Comparison of ENCODE assay signal across 11 cellular contexts in genomic region chr6:106194949-106195919, GRCh38.
DNase-seq lines count a peak whose midpoint lies in the region; ATAC-seq and TF ChIP-seq lines count a peak whose summit lies in the region.
"Had no signal": no experiment of that assay in that cellular context is flagged by ENCODE, and none has a peak within 500 bp of the region (broad histone marks: within the 10 kb centered on the region; RNA-seq: fewer than 3 reads in every experiment).

No MANE protein-coding gene starts in this region.

- peak overlapping the region; percentile 34 to 69 (median 52) for H3K4me3 Mint-ChIP-seq in T-cell

- POLR2A ChIA-PET in T-cell (lab: Charles Lee): interaction anchor here (0.7 kb wide), 2 partner anchors 139 to 737 kb away, joined by 3 to 9 read pairs; no protein-coding TSS in a partner anchor

- ATAC-seq in GM21619 (IDR thresholded peaks at IDR 0.05; ENCODE audit: unreplicated experiment) (peak; percentile 53), T-cell (replicated peaks in 1 of 4) (peak; percentile 67 to 84 (median 72)), HG03521 (IDR thresholded peaks at IDR 0.05; ENCODE audit: unreplicated experiment) (no peak)

- CTCF ChIA-PET in T-cell (lab: Charles Lee): interaction anchor here (0.6 to 3.3 kb wide), 13 partner anchors 12 to 1406 kb away, joined by 3 to 16 read pairs (median 4); no protein-coding TSS in a partner anchor

- H3K27ac Mint-ChIP-seq in T-cell: peak overlapping the region; percentile 89 to 93

- DNase-seq in AG20443 (ENCODE audit: low spot score): peak; percentile 11
- DNase-seq in T-cell: peak in 24 of 34 experiments; percentile 3 to 62 (median 22)
- DNase-seq in fibroblast of peridontal ligament (ENCODE audit: extremely low read depth): peak; percentile 68
- DNase-seq in NCI-H146 (lab: John Stamatoyannopoulos, UW): no peak
- no peak for DNase-seq in stimulated activated CD4-positive, alpha-beta T cell treated with anti-CD3 and anti-CD28 coated beads, Interleukin-2, amount 100 ng/mL, for 48 hours
- DNase-seq in WERI-Rb-1: no peak
- DNase-seq: hypothalamus, NCI-H526 had no signal

- H3K27ac ChIP-seq in WERI-Rb-1: no peak overlapping the region

- H3K27me3 ChIP-seq in WERI-Rb-1 (ENCODE audit: insufficient read depth, low read depth, severe bottlenecking): no peaks in the 10 kb centered on the region

- peaks cover 15% of the 10 kb centered on the region for H3K36me3 Mint-ChIP-seq in T-cell

- H3K36me3 ChIP-seq in WERI-Rb-1: no peaks in the 10 kb centered on the region

- no peaks in the 10 kb centered on the region for H3K9me3 ChIP-seq in WERI-Rb-1 (ENCODE audit: severe bottlenecking)

- H3K27me3 Mint-ChIP-seq in T-cell: no peaks in the 10 kb centered on the region

- peaks cover 39 to 57% (median 43%) of the 10 kb centered on the region in 3 donors for H3K4me1 Mint-ChIP-seq in T-cell

- no peaks in the 10 kb centered on the region for H3K9me3 Mint-ChIP-seq in T-cell

- no peak for TF ChIP-seq CTCF in WERI-Rb-1 (IDR thresholded peaks at IDR 0.05; ENCODE audit: low read depth, low read length)

- H3K4me3 ChIP-seq in WERI-Rb-1 (ENCODE audit: low read depth, low read length): no peak overlapping the region
- H3K4me3 ChIP-seq: skin epidermis had no signal

Comparison
In these comparisons a context has a peak if more than half of its experiments do, and no peak if none do; other contexts are left out.
1. DNase-seq: peak in AG20443 (single experiment), T-cell (24 of 34) and fibroblast of peridontal ligament (single experiment); none in NCI-H146 (single experiment), stimulated activated CD4-positive, alpha-beta T cell treated with anti-CD3 and anti-CD28 coated beads, Interleukin-2, amount 100 ng/mL, for 48 hours (0 of 2) and WERI-Rb-1 (single experiment).